Comparison of ENCODE assay signal across 35 cellular contexts in genomic region chr19:41244117-41244516, GRCh38. TPM values are rescaled to one million over a fixed set of nuclear protein-coding genes. Genes with fewer than 3 reads are reported as not detected.
"Had no signal": no experiment of that assay in that cellular context is flagged by ENCODE, and none has a peak within 500 bp of the region (broad histone marks: within the 10 kb centered on the region; RNA-seq: fewer than 3 reads in every experiment).

No MANE protein-coding gene starts in this region.

- FAIRE-seq: astrocyte, colon, TTC549 had no signal

- H3K27ac ChIP-seq: adrenal gland, body of pancreas, brain microvascular endothelial cell, breast epithelium, VCaP had no signal

- H3K9me3 ChIP-seq: adrenal gland, body of pancreas, breast epithelium had no signal

- H3K27me3 ChIP-seq: adrenal gland, body of pancreas, brain microvascular endothelial cell, breast epithelium had no signal

- H3K36me3 ChIP-seq: breast epithelium had no signal

- H3K4me3 ChIP-seq: adrenal gland, body of pancreas, breast epithelium had no signal

- ATAC-seq: activated CD8-positive, alpha-beta T cell treated with anti-CD3 and anti-CD28 coated beads for 36 hours; activated naive CD4-positive, alpha-beta T cell treated with anti-CD3 and anti-CD28 coated beads, Interleukin-2, amount 50 U/mL, for 72 hours; activated T-cell treated with anti-CD3 and anti-CD28 coated beads, Interleukin-2, amount 50 U/mL, for 4 hours; activated T-cell treated with anti-CD3 and anti-CD28 coated beads, Interleukin-2, amount 50 U/mL, for 72 hours; activated T-helper 17 cell treated with anti-CD3 and anti-CD28 coated beads, Interleukin-2, amount 50 U/mL, for 72 hours; body of pancreas had no signal

- DNase-seq: activated B cell treated with CpG ODN at 0.5 μM for 24 hours; activated CD4-positive, alpha-beta memory T cell treated with anti-CD3 and anti-CD28 coated beads for 36 hours; activated CD4-positive, alpha-beta T cell treated with anti-CD3 and anti-CD28 coated beads for 4 hours; activated CD4-positive, alpha-beta T cell treated with anti-CD3 and anti-CD28 coated beads, Interleukin-2, amount 10 ng/mL, durations not matched to agents 24 days and 14 days; activated CD4-positive, alpha-beta T cell treated with anti-CD3 and anti-CD28 coated beads, Interleukin-2, amount 50 U/mL, for 1 hour; activated CD4-positive, alpha-beta T cell treated with anti-CD3 and anti-CD28 coated beads, Interleukin-2, amount 50 U/mL, for 4 hours; activated CD4-positive, CD25-positive, alpha-beta regulatory T cell treated with anti-CD3 and anti-CD28 coated beads, Interleukin-2, amount 50 U/mL, for 72 hours; activated CD8-positive, alpha-beta memory T cell treated with anti-CD3 and anti-CD28 coated beads, Interleukin-2, amount 50 U/mL, for 4 hours; activated CD8-positive, alpha-beta T cell treated with anti-CD3 and anti-CD28 coated beads for 36 hours; activated effector memory CD4-positive, alpha-beta T cell treated with anti-CD3 and anti-CD28 coated beads, Interleukin-2, amount 50 U/mL, for 16 hours; activated gamma-delta T cell treated with Interleukin-2 at 50 U/mL for 16 hours; activated naive CD4-positive, alpha-beta T cell; activated naive CD4-positive, alpha-beta T cell treated with anti-CD3 and anti-CD28 coated beads for 36 hours; activated naive CD4-positive, alpha-beta T cell treated with anti-CD3 and anti-CD28 coated beads, Interleukin-2, amount 50 U/mL, for 16 hours; activated naive CD8-positive, alpha-beta T cell treated with anti-CD3 and anti-CD28 coated beads for 36 hours; activated T-cell treated with anti-CD3 and anti-CD28 coated beads for 4 hours; activated T-cell treated with anti-CD3 and anti-CD28 coated beads, Interleukin-2, amount 50 U/mL, for 1 hour; activated T-cell treated with anti-CD3 and anti-CD28 coated beads, Interleukin-2, amount 50 U/mL, for 4 hours; activated T-cell treated with anti-CD3 and anti-CD28 coated beads, Interleukin-2, amount 50 U/mL, for 72 hours; adrenal gland; amniotic stem cell; aorta; body of pancreas; brain microvascular endothelial cell; central memory CD4-positive, alpha-beta T cell; T-helper 2 cell; T-helper 9 cell had no signal

- H3K4me1 ChIP-seq: adrenal gland, body of pancreas, breast epithelium had no signal

RNA-seq across cellular contexts. Expression of gene AXL, which starts 25.1 kb away (rescaled TPM):
- total RNA-seq: activated B cell treated with CpG ODN at 0.5 μM for 24 hours had no signal

RNA-seq across cellular contexts. Expression of gene CYP2S1, which starts 51.1 kb away (rescaled TPM):
- total RNA-seq: activated B cell treated with CpG ODN at 0.5 μM for 24 hours; activated CD8-positive, alpha-beta memory T cell treated with anti-CD3 and anti-CD28 coated beads for 36 hours; activated CD8-positive, alpha-beta T cell treated with anti-CD3 and anti-CD28 coated beads for 36 hours had no signal
